Comparison of ENCODE assay signal across 18 cellular contexts in the genomic region with DNA sequence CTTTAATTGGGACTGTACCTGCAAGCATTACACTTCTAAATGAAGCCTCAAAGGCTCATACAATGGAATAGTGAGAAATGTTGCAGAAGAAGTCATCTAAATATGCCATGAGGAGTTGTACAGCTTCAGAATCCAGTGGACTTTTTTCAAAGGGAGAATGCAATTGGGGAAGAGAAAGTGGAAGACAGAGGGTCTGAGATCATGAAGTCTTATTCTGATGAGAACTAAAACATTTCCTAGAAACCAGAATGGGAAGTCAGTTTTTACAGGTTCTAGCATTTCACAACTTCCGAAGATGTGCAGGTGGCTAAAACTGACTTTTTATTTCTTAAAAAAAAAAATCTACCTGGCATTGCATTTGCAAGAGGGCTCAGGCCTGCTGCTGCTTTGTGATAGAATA.
"Had no signal": no experiment of that assay in that cellular context is flagged by ENCODE, and none has a peak within 500 bp of the region (broad histone marks: within the 10 kb centered on the region; RNA-seq: fewer than 3 reads in every experiment).

No MANE protein-coding gene starts in this region.

- ATAC-seq: activated CD8-positive, alpha-beta memory T cell treated with anti-CD3 and anti-CD28 coated beads, Interleukin-2, amount 10 ng/mL, durations not matched to agents 7 days and 5 days; activated naive CD4-positive, alpha-beta T cell treated with anti-CD3 and anti-CD28 coated beads, Interleukin-2, amount 50 U/mL, for 72 hours; body of pancreas; stimulated activated naive CD8-positive, alpha-beta T cell treated with anti-CD3 and anti-CD28 coated beads, Interleukin-15, amount 100 ng/mL, for 72 hours had no signal

- H3K36me3 ChIP-seq: esophagus squamous epithelium, neural progenitor cell, sigmoid colon, spleen had no signal

- DNase-seq: activated CD4-positive, alpha-beta memory T cell treated with anti-CD3 and anti-CD28 coated beads for 36 hours; activated CD4-positive, CD25-positive, alpha-beta regulatory T cell treated with anti-CD3 and anti-CD28 coated beads, Interleukin-2, amount 50 U/mL, for 72 hours; activated CD8-positive, alpha-beta memory T cell treated with anti-CD3 and anti-CD28 coated beads, Interleukin-2, amount 10 ng/mL, durations not matched to agents 7 days and 5 days; activated effector memory CD4-positive, alpha-beta T cell treated with anti-CD3 and anti-CD28 coated beads, Interleukin-2, amount 50 U/mL, for 16 hours; activated T-cell treated with anti-CD3 and anti-CD28 coated beads, Interleukin-2, amount 50 U/mL, for 48 hours; amygdala; body of pancreas; caudate nucleus; effector CD4-positive, alpha-beta T cell; esophagus squamous epithelium; glutamatergic neuron; kidney glomerular epithelial cell; sigmoid colon; spleen; stimulated activated naive CD8-positive, alpha-beta T cell treated with anti-CD3 and anti-CD28 coated beads, Interleukin-15, amount 100 ng/mL, for 72 hours had no signal

- H3K4me3 ChIP-seq: body of pancreas, coronary artery, esophagus squamous epithelium, neural progenitor cell, sigmoid colon, spleen had no signal

- H3K27ac ChIP-seq: body of pancreas, esophagus squamous epithelium, neural progenitor cell, sigmoid colon, spleen had no signal

- H3K4me1 ChIP-seq: body of pancreas, sigmoid colon had no signal

- H3K9me3 ChIP-seq: body of pancreas, esophagus squamous epithelium, sigmoid colon, spleen had no signal

- H3K27me3 ChIP-seq: body of pancreas, esophagus squamous epithelium, neural progenitor cell, sigmoid colon, spleen had no signal
